ENCODE assay signal across 1 cellular context in genomic region chr19:7788178-7788932, GRCh38.
TF ChIP-seq lines count a peak whose summit lies in the region.

No MANE protein-coding gene starts in this region.

TF ChIP-seq in HepG2, 621 proteins besides CTCF, POLR2A, EP300 and RAD21:
- TF ChIP-seq ZNF432 (CRISPR knock-in tag; IDR thresholded peaks at IDR 0.05; ENCODE audit: borderline replicate concordance): no peak
- TF ChIP-seq HCFC1 (IDR thresholded peaks at IDR 0.05; ENCODE audit: low read depth, low read length): no peak
- no peak for TF ChIP-seq ZSCAN22 (CRISPR knock-in tag; IDR thresholded peaks at IDR 0.05)
- no peak for TF ChIP-seq ZBTB46 (CRISPR knock-in tag; IDR thresholded peaks at IDR 0.05; ENCODE audit: borderline replicate concordance)
- TF ChIP-seq NR2F2 (IDR thresholded peaks at IDR 0.05; ENCODE audit: borderline replicate concordance, low read depth): no peak
- no peak for TF ChIP-seq KDM6A (CRISPR knock-in tag; IDR thresholded peaks at IDR 0.05; ENCODE audit: low read depth)
- TF ChIP-seq TEF (CRISPR knock-in tag; IDR thresholded peaks at IDR 0.05): no peak
- TF ChIP-seq ZBTB14 (CRISPR knock-in tag; IDR thresholded peaks at IDR 0.05): no peak
- TF ChIP-seq ZNF580 (CRISPR knock-in tag; IDR thresholded peaks at IDR 0.05; ENCODE audit: borderline replicate concordance, low read depth): no peak
